14 cellular contexts compared by ENCODE assay signal in genomic region chr3:123807820-123808219, GRCh38.
DNase-seq lines count a peak whose midpoint lies in the region; ATAC-seq, FAIRE-seq and TF ChIP-seq lines count a peak whose summit lies in the region.
"Had no signal": no experiment of that assay in that cellular context is flagged by ENCODE, and none has a peak within 500 bp of the region (broad histone marks: within the 10 kb centered on the region; RNA-seq: fewer than 3 reads in every experiment).

No MANE protein-coding gene starts in this region.

- H3F3A ChIP-seq in smooth muscle cell (ENCODE audit: low read depth), result no peaks in the 10 kb centered on the region

- dilution Hi-C loops in endothelial cell of umbilical vein (cut with MboI; ENCODE audit: extremely low pct_ligation_motif_present, low sequenced_read_pairs), result no loop called here

- no peaks in the 10 kb centered on the region for H3K9me3 ChIP-seq in endothelial cell of umbilical vein (replicated peaks; ENCODE audit: control insufficient read depth, insufficient read depth, low read length)
- no peaks in the 10 kb centered on the region for H3K9me3 ChIP-seq in smooth muscle cell (replicated peaks; ENCODE audit: low read depth)

- H3K27ac Mint-ChIP-seq in activated CD4-positive, alpha-beta T cell treated with anti-CD3 and anti-CD28 coated beads, Interleukin-2, amount 10 ng/mL, durations not matched to agents 7 days and 5 days, result no peak overlapping the region
- no peak overlapping the region for H3K27ac Mint-ChIP-seq in activated T-helper 17 cell treated with anti-CD3 and anti-CD28 coated beads, Interleukin-2, amount 50 U/mL, for 72 hours
- H3K27ac Mint-ChIP-seq: activated CD4-positive, alpha-beta memory T cell treated with anti-CD3 and anti-CD28 coated beads for 36 hours; CD4-positive, CD25-positive, alpha-beta regulatory T cell had no signal

- BruUV-seq in endothelial cell of umbilical vein (replicated peaks; lab: Mats Ljungman, UMichigan), result no TSS peak

- H3K9me3 Mint-ChIP-seq in activated CD4-positive, alpha-beta T cell treated with anti-CD3 and anti-CD28 coated beads, Interleukin-2, amount 10 ng/mL, durations not matched to agents 7 days and 5 days, result no peaks in the 10 kb centered on the region
- H3K9me3 Mint-ChIP-seq in activated T-helper 17 cell treated with anti-CD3 and anti-CD28 coated beads, Interleukin-2, amount 50 U/mL, for 72 hours, result no peaks in the 10 kb centered on the region
- H3K9me3 Mint-ChIP-seq: activated CD4-positive, alpha-beta memory T cell treated with anti-CD3 and anti-CD28 coated beads for 36 hours; CD4-positive, CD25-positive, alpha-beta regulatory T cell had no signal

- CTCF ChIA-PET in endothelial cell of umbilical vein (lab: Charles Lee), result interaction anchor here (1.1 kb wide), 1 partner anchor 84 kb away, joined by 4 read pairs; no protein-coding TSS in a partner anchor
- CTCF ChIA-PET in activated CD4-positive, alpha-beta T cell treated with anti-CD3 and anti-CD28 coated beads, Interleukin-2, amount 10 ng/mL, durations not matched to agents 7 days and 5 days (lab: Charles Lee), result interaction anchor here (0.6 kb wide), 2 partner anchors 68 to 159 kb away, joined by 3 read pairs; no protein-coding TSS in a partner anchor

- H4K20me1 ChIP-seq in endothelial cell of umbilical vein (replicated peaks; ENCODE audit: control insufficient read depth, extremely low read depth, insufficient read depth, low read length), result no peaks in the 10 kb centered on the region
- H4K20me1 ChIP-seq in smooth muscle cell (ENCODE audit: low read depth), result no peaks in the 10 kb centered on the region

- no peaks in the 10 kb centered on the region for H3K9me1 ChIP-seq in endothelial cell of umbilical vein (replicated peaks; ENCODE audit: control insufficient read depth, extremely low read depth, insufficient read depth, low read length)

- intact Hi-C loops in endothelial cell of umbilical vein (cut with micrococcal nuclease), result loop anchor here (5.0 kb wide), 1 partner anchor 74 kb away; the partner anchor contains the start of gene MYLK

- no peaks in the 10 kb centered on the region for H3K36me3 ChIP-seq in endothelial cell of umbilical vein (ENCODE audit: control insufficient read depth in 2 of 2, extremely low read depth in 1 of 2, insufficient read depth in 2 of 2, low read length in 2 of 2)
- no peaks in the 10 kb centered on the region for H3K36me3 ChIP-seq in smooth muscle cell (ENCODE audit: low read depth)

- H3K9ac ChIP-seq in endothelial cell of umbilical vein (replicated peaks; ENCODE audit: extremely low read depth, insufficient read depth, low read length), result no peak overlapping the region
- H3K9ac ChIP-seq in smooth muscle cell (ENCODE audit: low read depth), result no peak overlapping the region

- POLR2A ChIA-PET in endothelial cell of umbilical vein (lab: Charles Lee), result no interaction called here
- POLR2A ChIA-PET in activated CD4-positive, alpha-beta T cell treated with anti-CD3 and anti-CD28 coated beads, Interleukin-2, amount 10 ng/mL, durations not matched to agents 7 days and 5 days (lab: Charles Lee), result no interaction called here

- H3K4me3 ChIP-seq in endothelial cell of umbilical vein (replicated peaks in 1 of 3; ENCODE audit: insufficient read depth in 1 of 3, low read depth in 1 of 3, low read length in 3 of 3) (no peak overlapping the region), smooth muscle cell (no peak overlapping the region)
- H3K4me3 ChIP-seq: K562 had no signal

- H3K79me2 ChIP-seq in endothelial cell of umbilical vein (ENCODE audit: control insufficient read depth, insufficient read depth, low read length), result no peaks in the 10 kb centered on the region
- H3K79me2 ChIP-seq in smooth muscle cell (ENCODE audit: low read depth), result no peaks in the 10 kb centered on the region

- DNase-seq in HPDE6-E6E7 (ENCODE audit: extremely low spot score) (peak; percentile 88), NCI-H69 (lab: John Stamatoyannopoulos, UW) (peak; percentile 78), endothelial cell of umbilical vein (ENCODE audit: low read depth, low spot score) (peak; percentile 25), omental fat pad (ENCODE audit: low spot score) (no peak), smooth muscle cell (lab: John Stamatoyannopoulos, UW; ENCODE audit: unreplicated experiment) (no peak)
- no peak for DNase-seq in activated CD4-positive, alpha-beta T cell treated with anti-CD3 and anti-CD28 coated beads, Interleukin-2, amount 10 ng/mL, durations not matched to agents 7 days and 5 days
- DNase-seq: activated CD4-positive, alpha-beta memory T cell treated with anti-CD3 and anti-CD28 coated beads for 36 hours; activated gamma-delta T cell treated with Interleukin-2 at 50 U/mL for 16 hours; CD4-positive, CD25-positive, alpha-beta regulatory T cell; NCI-H1930; OCI-M1 had no signal

- H3K4me1 Mint-ChIP-seq in activated CD4-positive, alpha-beta T cell treated with anti-CD3 and anti-CD28 coated beads, Interleukin-2, amount 10 ng/mL, durations not matched to agents 7 days and 5 days, result no peaks in the 10 kb centered on the region
- H3K4me1 Mint-ChIP-seq in activated T-helper 17 cell treated with anti-CD3 and anti-CD28 coated beads, Interleukin-2, amount 50 U/mL, for 72 hours, result no peaks in the 10 kb centered on the region

- peak; percentile 44 for FAIRE-seq in endothelial cell of umbilical vein (lab: Jason Lieb, UNC)
- FAIRE-seq: K562 had no signal

- no peak overlapping the region for H3K27ac ChIP-seq in endothelial cell of umbilical vein (ENCODE audit: insufficient read depth, low read depth, low read length)
- no peak overlapping the region for H3K27ac ChIP-seq in smooth muscle cell (ENCODE audit: low read depth)

- no peak overlapping the region for H3K4me3 Mint-ChIP-seq in activated CD4-positive, alpha-beta T cell treated with anti-CD3 and anti-CD28 coated beads, Interleukin-2, amount 10 ng/mL, durations not matched to agents 7 days and 5 days
- H3K4me3 Mint-ChIP-seq in activated T-helper 17 cell treated with anti-CD3 and anti-CD28 coated beads, Interleukin-2, amount 50 U/mL, for 72 hours, result no peak overlapping the region
- H3K4me3 Mint-ChIP-seq: activated CD4-positive, alpha-beta memory T cell treated with anti-CD3 and anti-CD28 coated beads for 36 hours; CD4-positive, CD25-positive, alpha-beta regulatory T cell had no signal

- TF ChIP-seq CTCF in endothelial cell of umbilical vein (IDR thresholded peaks at IDR 0.05; ENCODE audit: extremely low read depth in 1 of 2, insufficient read depth in 1 of 2, low read depth in 1 of 2, low read length in 2 of 2) (no peak), omental fat pad (IDR thresholded peaks at IDR 0.05) (no peak), smooth muscle cell (IDR thresholded peaks at IDR 0.05; ENCODE audit: borderline replicate concordance, insufficient read depth, poor library complexity, severe bottlenecking) (no peak)

- no peak overlapping the region for H2AFZ ChIP-seq in endothelial cell of umbilical vein (ENCODE audit: low read depth, low read length)
- no peak overlapping the region for H2AFZ ChIP-seq in smooth muscle cell (ENCODE audit: low read depth)

- no peaks in the 10 kb centered on the region for H3K36me3 Mint-ChIP-seq in activated CD4-positive, alpha-beta T cell treated with anti-CD3 and anti-CD28 coated beads, Interleukin-2, amount 10 ng/mL, durations not matched to agents 7 days and 5 days (ENCODE audit: low read depth)
- H3K36me3 Mint-ChIP-seq in activated T-helper 17 cell treated with anti-CD3 and anti-CD28 coated beads, Interleukin-2, amount 50 U/mL, for 72 hours (ENCODE audit: low read depth), result no peaks in the 10 kb centered on the region
- H3K36me3 Mint-ChIP-seq: activated CD4-positive, alpha-beta memory T cell treated with anti-CD3 and anti-CD28 coated beads for 36 hours; CD4-positive, CD25-positive, alpha-beta regulatory T cell had no signal

- H3K27me3 ChIP-seq in endothelial cell of umbilical vein (ENCODE audit: control insufficient read depth in 2 of 2, insufficient read depth in 2 of 2, low read length in 2 of 2) (peaks cover 0 to 3% of the 10 kb centered on the region in 2 experiments), smooth muscle cell (ENCODE audit: low read depth) (no peaks in the 10 kb centered on the region)

- TF ChIP-seq POLR2A in endothelial cell of umbilical vein (IDR thresholded peaks at IDR 0.05; ENCODE audit: low read depth, low read length), result no peak

- H3K4me1 ChIP-seq in endothelial cell of umbilical vein (ENCODE audit: control insufficient read depth, extremely low read depth, insufficient read depth, low read length) (peaks cover 24% of the 10 kb centered on the region), smooth muscle cell (ENCODE audit: low read depth) (no peaks in the 10 kb centered on the region)

- ATAC-seq in omental fat pad (ENCODE audit: low FRiP score), result peak; percentile 80
- ATAC-seq in activated T-helper 17 cell treated with anti-CD3 and anti-CD28 coated beads, Interleukin-2, amount 50 U/mL, for 72 hours (replicated peaks), result no peak
- no peak for ATAC-seq in GM19467 (IDR thresholded peaks at IDR 0.05; ENCODE audit: unreplicated experiment)
- ATAC-seq: K562 had no signal

- no peaks in the 10 kb centered on the region for H3K27me3 Mint-ChIP-seq in activated CD4-positive, alpha-beta T cell treated with anti-CD3 and anti-CD28 coated beads, Interleukin-2, amount 10 ng/mL, durations not matched to agents 7 days and 5 days
- H3K27me3 Mint-ChIP-seq in activated T-helper 17 cell treated with anti-CD3 and anti-CD28 coated beads, Interleukin-2, amount 50 U/mL, for 72 hours, result peaks cover 4% of the 10 kb centered on the region
- H3K27me3 Mint-ChIP-seq: activated CD4-positive, alpha-beta memory T cell treated with anti-CD3 and anti-CD28 coated beads for 36 hours had no signal

- WGBS in smooth muscle cell (ENCODE audit: low lambda C conversion rate), result 96% methylated on average over 2 of the region's 2 CpGs

- H3K4me2 ChIP-seq in endothelial cell of umbilical vein (ENCODE audit: insufficient read depth, low read length) (no peak overlapping the region), smooth muscle cell (no peak overlapping the region)

TF ChIP-seq in endothelial cell of umbilical vein, 7 proteins besides CTCF, POLR2A, EP300 and RAD21:
- TF ChIP-seq MAX (IDR thresholded peaks at IDR 0.05; ENCODE audit: insufficient read depth, insufficient read length), result no peak
- no peak for TF ChIP-seq POLR2AphosphoS5 (IDR thresholded peaks at IDR 0.05; ENCODE audit: insufficient read depth, low read depth, low read length)

Comparison
In these comparisons a context has a peak if more than half of its experiments do, and no peak if none do; other contexts are left out.
1. DNase-seq: peak in HPDE6-E6E7 (single experiment), NCI-H69 (single experiment) and endothelial cell of umbilical vein (single experiment); none in omental fat pad (single experiment), activated CD4-positive, alpha-beta T cell treated with anti-CD3 and anti-CD28 coated beads, Interleukin-2, amount 10 ng/mL, durations not matched to agents 7 days and 5 days (single experiment) and smooth muscle cell (single experiment).